In genomic region chr6:83479389-83479788, GRCh38 we compare ENCODE assay signal across 25 cellular contexts. TPM values are rescaled to one million over a fixed set of nuclear protein-coding genes. Genes with fewer than 3 reads are reported as not detected.
"Had no signal": no experiment of that assay in that cellular context is flagged by ENCODE, and none has a peak within 500 bp of the region (broad histone marks: within the 10 kb centered on the region; RNA-seq: fewer than 3 reads in every experiment).

No MANE protein-coding gene starts in this region.

- H3K79me2 ChIP-seq: parathyroid adenoma had no signal

- H3K9me3 ChIP-seq: ovary, psoas muscle, stomach, thoracic aorta, thyroid gland, tibial nerve, upper lobe of left lung, vagina had no signal

- H3K4me3 ChIP-seq: neural progenitor cell, ovary, psoas muscle, skin epidermis, stomach, thoracic aorta, thyroid gland, tibial nerve, upper lobe of left lung, vagina had no signal

- H3K4me1 ChIP-seq: parathyroid adenoma, psoas muscle, stomach, thyroid gland, tibial nerve, upper lobe of left lung, vagina had no signal

- FAIRE-seq: urothelium cell line had no signal

- ATAC-seq: natural killer cell; psoas muscle; right cardiac atrium; sciatic nerve; stimulated activated effector memory CD8-positive, alpha-beta T cell treated with anti-CD3 and anti-CD28 coated beads, Interleukin-12 subunit alpha, Interleukin-12 subunit beta, amount 100 ng/mL, for 72 hours; stimulated activated naive B cell treated with anti-CD40 and anti-IgM and Interleukin-4, amounts not matched to agents 10 μg/mL and 1 μg/mL and 100 μg/mL, for 72 hours had no signal

- H3K27ac ChIP-seq: neural progenitor cell, ovary, parathyroid adenoma, psoas muscle, skin epidermis, stomach, thoracic aorta, thyroid gland, tibial nerve, upper lobe of left lung, vagina had no signal

- H3K9ac ChIP-seq: neural progenitor cell, parathyroid adenoma had no signal

- H3K4me2 ChIP-seq: neural progenitor cell had no signal

- DNase-seq: natural killer cell; occipital lobe; ovary; posterior cingulate gyrus; psoas muscle; right cardiac atrium; stimulated activated CD4-positive, alpha-beta T cell treated with anti-CD3 and anti-CD28 coated beads, Interleukin-15, amount 100 ng/mL, for 24 hours; stimulated activated CD4-positive, alpha-beta T cell treated with anti-CD3 and anti-CD28 coated beads, Interleukin-2, amount 100 ng/mL, for 24 hours; stimulated activated CD4-positive, alpha-beta T cell treated with anti-CD3 and anti-CD28 coated beads, Interleukin-2, amount 100 ng/mL, for 48 hours; stimulated activated CD4-positive, alpha-beta T cell treated with anti-CD3 and anti-CD28 coated beads, Interleukin-4, amount 100 ng/mL, for 24 hours; stimulated activated naive B cell treated with anti-CD40 and anti-IgM and Interleukin-4, amounts not matched to agents 10 μg/mL and 1 μg/mL and 100 μg/mL, for 72 hours; stimulated activated naive CD4-positive, alpha-beta T cell treated with Interleukin-2 at 50 U/mL for 16 hours; stomach; thyroid gland; trophoblast cell; upper lobe of left lung had no signal

- H2AFZ ChIP-seq: neural progenitor cell, parathyroid adenoma had no signal

- H3K36me3 ChIP-seq: neural progenitor cell, ovary, stomach, thoracic aorta, thyroid gland, tibial nerve, upper lobe of left lung, vagina had no signal

- H3K27me3 ChIP-seq: neural progenitor cell, ovary, stomach, thyroid gland, tibial nerve, upper lobe of left lung, vagina had no signal

RNA-seq across cellular contexts. Expression of gene PRSS35, which starts 32.9 kb away (rescaled TPM):
- total RNA-seq: natural killer cell, thyroid gland, vagina had no signal
